In genomic region chr3:43185256-43185655, GRCh38 we compare ENCODE assay signal across 23 cellular contexts.
"Had no signal": no experiment of that assay in that cellular context is flagged by ENCODE, and none has a peak within 500 bp of the region (broad histone marks: within the 10 kb centered on the region; RNA-seq: fewer than 3 reads in every experiment).

No MANE protein-coding gene starts in this region.

- ATAC-seq: esophagus mucosa; gastroesophageal sphincter; left cardiac atrium; left ventricle myocardium superior; mucosa of descending colon; natural killer cell; pancreas; right lobe of liver; stimulated activated memory B cell treated with anti-CD40 and anti-IgM and Interleukin-4, amounts not matched to agents 10 μg/mL and 1 μg/mL and 100 μg/mL, for 72 hours had no signal

- FAIRE-seq: kidney, pancreas had no signal

- DNase-seq: central memory CD4-positive, alpha-beta T cell; effector CD4-positive, alpha-beta T cell; endodermal cell; glutamatergic neuron; immature natural killer cell; kidney; left cardiac atrium; left ventricle myocardium superior; mucosa of descending colon; natural killer cell; nucleus accumbens; pancreas; spleen; stimulated activated CD4-positive, alpha-beta T cell treated with anti-CD3 and anti-CD28 coated beads, Interleukin-15, amount 100 ng/mL, for 24 hours; stimulated activated CD4-positive, alpha-beta T cell treated with anti-CD3 and anti-CD28 coated beads, Interleukin-1b, Interleukin-23, amount 100 ng/mL, for 48 hours; stimulated activated CD4-positive, alpha-beta T cell treated with anti-CD3 and anti-CD28 coated beads, Interleukin-4, amount 100 ng/mL, for 24 hours; tibial artery had no signal

- H3K27ac ChIP-seq: coronary artery, gastroesophageal sphincter, pancreas, right lobe of liver, spleen, tibial artery had no signal

- H3K27me3 ChIP-seq: gastroesophageal sphincter, pancreas, right lobe of liver, spleen, tibial artery had no signal

- H3K4me3 ChIP-seq: coronary artery, gastroesophageal sphincter, lung, mucosa of descending colon, pancreas, right lobe of liver, spleen, tibial artery had no signal

- H3K9me3 ChIP-seq: gastroesophageal sphincter, mucosa of descending colon, pancreas, right lobe of liver, tibial artery had no signal

- H3K36me3 ChIP-seq: gastroesophageal sphincter, pancreas, right lobe of liver, spleen, tibial artery had no signal

- H3K4me1 ChIP-seq: tibial artery had no signal
